ENCODE assay signal across 8 cellular contexts in the genomic region with DNA sequence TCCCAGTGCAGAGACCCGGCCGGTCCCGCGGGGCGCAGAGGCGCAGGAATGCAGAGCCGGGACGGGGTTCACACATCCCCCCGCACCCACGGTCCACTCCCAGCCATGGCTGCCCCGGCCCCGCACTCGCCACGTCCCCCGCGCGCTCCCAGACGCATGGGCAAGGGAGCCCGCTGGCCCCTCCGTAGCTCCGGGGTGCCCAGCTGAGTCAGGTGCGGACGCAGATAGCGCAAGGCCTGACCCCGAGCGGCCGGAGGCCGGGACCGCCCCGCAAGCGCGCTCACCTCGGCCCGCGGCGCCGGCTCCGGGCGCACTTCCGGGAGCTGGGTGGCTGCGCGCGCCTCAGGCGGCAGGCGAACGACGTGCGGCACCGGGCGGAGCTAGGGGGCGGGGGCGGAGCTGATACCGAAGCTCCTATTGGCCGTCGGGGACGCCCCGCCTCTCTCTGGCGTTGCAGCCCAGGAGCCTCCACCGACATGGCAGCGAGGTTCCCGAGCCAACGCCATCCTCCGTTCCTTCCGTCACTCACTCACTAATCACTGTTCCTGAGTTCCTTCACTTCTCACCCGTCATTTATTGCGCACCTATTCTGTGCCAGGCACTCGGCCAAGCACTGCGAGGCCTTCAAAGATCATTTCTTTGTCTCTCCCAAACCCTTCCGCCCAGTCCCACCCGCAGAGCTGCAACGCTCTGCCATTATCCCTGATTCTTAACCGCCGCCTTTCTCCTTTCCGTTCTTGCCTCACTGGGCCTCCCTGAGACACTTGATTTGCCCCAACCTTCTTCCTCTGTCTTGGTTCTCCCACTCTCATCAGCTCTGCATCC. TPM values are rescaled to one million over a fixed set of nuclear protein-coding genes. Genes with fewer than 3 reads are reported as not detected.
DNase-seq lines count a peak whose midpoint lies in the region; ATAC-seq and TF ChIP-seq lines count a peak whose summit lies in the region.

A gene with protein sequence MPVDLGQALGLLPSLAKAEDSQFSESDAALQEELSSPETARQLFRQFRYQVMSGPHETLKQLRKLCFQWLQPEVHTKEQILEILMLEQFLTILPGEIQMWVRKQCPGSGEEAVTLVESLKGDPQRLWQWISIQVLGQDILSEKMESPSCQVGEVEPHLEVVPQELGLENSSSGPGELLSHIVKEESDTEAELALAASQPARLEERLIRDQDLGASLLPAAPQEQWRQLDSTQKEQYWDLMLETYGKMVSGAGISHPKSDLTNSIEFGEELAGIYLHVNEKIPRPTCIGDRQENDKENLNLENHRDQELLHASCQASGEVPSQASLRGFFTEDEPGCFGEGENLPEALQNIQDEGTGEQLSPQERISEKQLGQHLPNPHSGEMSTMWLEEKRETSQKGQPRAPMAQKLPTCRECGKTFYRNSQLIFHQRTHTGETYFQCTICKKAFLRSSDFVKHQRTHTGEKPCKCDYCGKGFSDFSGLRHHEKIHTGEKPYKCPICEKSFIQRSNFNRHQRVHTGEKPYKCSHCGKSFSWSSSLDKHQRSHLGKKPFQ (minus strand): TSS at position 329 of the 825 bp plus-strand sequence. CDS start 4,646 bp downstream, outside the sequence.

- H3K4me1 Mint-ChIP-seq in CD4-positive, CD25-positive, alpha-beta regulatory T cell = peaks cover 10 to 38% (median 16%) of the 10 kb centered on the region in 4 donors
- peaks cover 13% of the 10 kb centered on the region for H3K4me1 Mint-ChIP-seq in activated CD4-positive, alpha-beta memory T cell treated with anti-CD3 and anti-CD28 coated beads for 36 hours (ENCODE audit: low read depth)

- no peaks in the 10 kb centered on the region for H3K9me3 Mint-ChIP-seq in CD4-positive, CD25-positive, alpha-beta regulatory T cell
- no peaks in the 10 kb centered on the region for H3K9me3 Mint-ChIP-seq in activated CD4-positive, alpha-beta memory T cell treated with anti-CD3 and anti-CD28 coated beads for 36 hours

- peak within 1 kb of the TSS; percentile 92 for H3K27ac ChIP-seq in CD4-positive, CD25-positive, alpha-beta regulatory T cell (ENCODE audit: insufficient read depth, low read length, poor library complexity, severe bottlenecking)
- H3K27ac ChIP-seq in lung (ENCODE audit: low read depth in 1 of 2, low read length in 1 of 2) = peak within 1 kb of the TSS; percentile 89 to 100

- H3K9me3 ChIP-seq in CD4-positive, CD25-positive, alpha-beta regulatory T cell (ENCODE audit: control insufficient read depth in 2 of 2, low read length in 2 of 2) = no peaks in the 10 kb centered on the region
- no peaks in the 10 kb centered on the region for H3K9me3 ChIP-seq in lung (ENCODE audit: control insufficient read depth in 2 of 2, insufficient read depth in 1 of 2, low read length in 1 of 2)

- POLR2A ChIA-PET in activated CD4-positive, alpha-beta memory T cell treated with anti-CD3 and anti-CD28 coated beads for 36 hours (lab: Charles Lee) = interaction anchor here (0.5 to 3.1 kb wide), 10 partner anchors 10 to 115 kb away, joined by 3 to 89 read pairs (median 4); partner anchors contain the start of gene MAP2K4

- intact Hi-C loops in activated CD4-positive, alpha-beta memory T cell treated with anti-CD3 and anti-CD28 coated beads for 36 hours (cut with micrococcal nuclease) = loop anchor here (1.0 to 5.0 kb wide), 3 partner anchors 23 to 1300 kb away; partner anchors contain the start of genes ADPRM, ELAC2, MAP2K4 and SCO1

- peak within 1 kb of the TSS; percentile 93 for H3K4me3 ChIP-seq in CD4-positive, CD25-positive, alpha-beta regulatory T cell (ENCODE audit: low read depth, low read length)
- peak within 1 kb of the TSS; percentile 93 for H3K4me3 ChIP-seq in lung

- no peaks in the 10 kb centered on the region for H3K27me3 ChIP-seq in CD4-positive, CD25-positive, alpha-beta regulatory T cell (ENCODE audit: control insufficient read depth, insufficient read depth, low read length)
- no peaks in the 10 kb centered on the region for H3K27me3 ChIP-seq in lung (ENCODE audit: control insufficient read depth, insufficient read depth)

- 0 to 1% methylated on average over 71 to 74 of the region's 74 CpGs for WGBS in lung, 2 donors

- TF ChIP-seq CTCF in lung (IDR thresholded peaks at IDR 0.05; ENCODE audit: control extremely low read depth, extremely low read depth) = no peak

- peaks cover 8% of the 10 kb centered on the region for H3K4me1 ChIP-seq in CD4-positive, CD25-positive, alpha-beta regulatory T cell (ENCODE audit: control insufficient read depth, insufficient read depth, low read length, poor library complexity, severe bottlenecking)
- H3K4me1 ChIP-seq in lung (ENCODE audit: control insufficient read depth in 2 of 2, insufficient read depth in 2 of 2, low read length in 2 of 2) = no peaks in the 10 kb centered on the region

- CTCF ChIA-PET in activated CD4-positive, alpha-beta memory T cell treated with anti-CD3 and anti-CD28 coated beads for 36 hours (lab: Charles Lee) = interaction anchor here (0.6 to 1.6 kb wide), 7 partner anchors 11 to 1034 kb away, joined by 3 to 11 read pairs (median 3); partner anchors contain the start of gene MAP2K4

- peak within 1 kb of the TSS; percentile 96 to 98 (median 97) for H3K27ac Mint-ChIP-seq in CD4-positive, CD25-positive, alpha-beta regulatory T cell
- H3K27ac Mint-ChIP-seq in activated CD4-positive, alpha-beta memory T cell treated with anti-CD3 and anti-CD28 coated beads for 36 hours = peak within 1 kb of the TSS; percentile 89

- H3K27me3 Mint-ChIP-seq in CD4-positive, CD25-positive, alpha-beta regulatory T cell = peaks cover 5% of the 10 kb centered on the region
- H3K27me3 Mint-ChIP-seq in activated CD4-positive, alpha-beta memory T cell treated with anti-CD3 and anti-CD28 coated beads for 36 hours = no peaks in the 10 kb centered on the region

- peaks cover 8% of the 10 kb centered on the region for H3K36me3 Mint-ChIP-seq in CD4-positive, CD25-positive, alpha-beta regulatory T cell
- peaks cover 8% of the 10 kb centered on the region for H3K36me3 Mint-ChIP-seq in activated CD4-positive, alpha-beta memory T cell treated with anti-CD3 and anti-CD28 coated beads for 36 hours

- H3K36me3 ChIP-seq in CD4-positive, CD25-positive, alpha-beta regulatory T cell (ENCODE audit: control insufficient read depth, insufficient read depth, low read length) = peaks cover under 1% of the 10 kb centered on the region
- peaks cover 0 to 1% of the 10 kb centered on the region in 2 donors for H3K36me3 ChIP-seq in lung (ENCODE audit: control insufficient read depth in 2 of 2, insufficient read depth in 2 of 2, low read length in 2 of 2)

- H3K4me3 Mint-ChIP-seq in CD4-positive, CD25-positive, alpha-beta regulatory T cell = peak within 1 kb of the TSS; percentile 93 to 98 (median 94)
- peak within 1 kb of the TSS; percentile 86 for H3K4me3 Mint-ChIP-seq in activated CD4-positive, alpha-beta memory T cell treated with anti-CD3 and anti-CD28 coated beads for 36 hours

- ATAC-seq in CD4-positive, CD25-positive, alpha-beta regulatory T cell (ENCODE audit: low read depth in 2 of 2) = peak; percentile 99
- ATAC-seq in GM19397 (IDR thresholded peaks at IDR 0.05; ENCODE audit: unreplicated experiment) = peak; percentile 97
- ATAC-seq in HG03565 (IDR thresholded peaks at IDR 0.05; ENCODE audit: unreplicated experiment) = peak; percentile 94
- peak; percentile 97 for ATAC-seq in lung (ENCODE audit: insufficient read depth, low FRiP score)

- peak; percentile 92 to 96 (median 94) for DNase-seq in CD4-positive, CD25-positive, alpha-beta regulatory T cell
- DNase-seq in NCI-H82 (lab: John Stamatoyannopoulos, UW) = peak; percentile 98
- DNase-seq in activated CD4-positive, alpha-beta memory T cell treated with anti-CD3 and anti-CD28 coated beads for 36 hours = peak; percentile 96
- peak; percentile 99 for DNase-seq in ecto neural progenitor cell (ENCODE audit: low spot score)
- peak; percentile 95 for DNase-seq in lung (ENCODE audit: low spot score)
- DNase-seq in stimulated activated CD4-positive, alpha-beta T cell treated with anti-CD3 and anti-CD28 coated beads, TNF-alpha, amount 100 ng/mL, for 24 hours (ENCODE audit: low read depth in 3 of 3) = peak; percentile 90 to 96 (median 95)

RNA-seq across cellular contexts. Expression of the gene that starts here (rescaled TPM):
- total RNA-seq in CD4-positive, CD25-positive, alpha-beta regulatory T cell = 15.4 TPM
- polyA plus RNA-seq in CD4-positive, CD25-positive, alpha-beta regulatory T cell = 10 to 100 TPM; 10.6 to 12.8 (median 11.4) TPM
- total RNA-seq in activated CD4-positive, alpha-beta memory T cell treated with anti-CD3 and anti-CD28 coated beads for 36 hours = 1 to 10 TPM; 6.5 TPM
- 10 to 100 TPM in 1 of 2 donors, 1 to 10 TPM in 1; 5.9 to 10.2 TPM for total RNA-seq in lung
- polyA plus RNA-seq in lung = 1 to 10 TPM; 4.0 to 5.0 TPM

Comparison
In these comparisons a context has a peak if more than half of its experiments do, and no peak if none do; other contexts are left out.
1. Peak in every context shown above with its lines: DNase-seq, ATAC-seq, H3K4me3 ChIP-seq and H3K27ac ChIP-seq.